ENCODE assay signal across 13 cellular contexts in the genomic region with DNA sequence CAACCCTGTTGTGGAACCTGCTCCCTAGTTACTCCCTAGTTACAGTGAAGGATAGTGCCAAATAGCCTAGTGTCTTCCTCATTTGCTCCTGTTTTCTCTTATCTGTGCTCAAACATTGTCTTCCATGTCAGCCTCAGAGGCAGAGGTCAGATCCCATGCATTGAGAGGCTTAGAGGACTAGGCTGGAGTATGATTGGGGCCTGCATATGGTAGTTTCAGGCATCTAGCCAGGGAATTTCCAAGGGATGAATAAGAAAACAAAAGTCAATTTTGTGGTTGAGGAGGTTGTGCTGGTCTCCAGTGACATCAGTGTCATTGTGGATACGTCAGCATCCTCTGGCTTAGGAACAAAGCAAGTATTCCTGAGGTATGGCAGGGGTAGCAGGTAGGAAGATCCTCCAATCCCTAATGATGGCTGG. TPM values are rescaled to one million over a fixed set of nuclear protein-coding genes. Genes with fewer than 3 reads are reported as not detected.
A peak's percentile ranks its signal among the peaks of the same experiment; 100 is the strongest.
DNase-seq lines count a peak whose midpoint lies in the region; ATAC-seq, FAIRE-seq and TF ChIP-seq lines count a peak whose summit lies in the region.
"Had no signal": no experiment of that assay in that cellular context is flagged by ENCODE, and none has a peak within 500 bp of the region (broad histone marks: within the 10 kb centered on the region; RNA-seq: fewer than 3 reads in every experiment).

No MANE protein-coding gene starts in this region.

- no peak overlapping the region for H3K14ac ChIP-seq in IMR-90 (replicated peaks; ENCODE audit: low read depth, low read length)

- H3K36me3 Mint-ChIP-seq in CD8-positive, alpha-beta memory T cell: peaks cover 35 to 52% (median 49%) of the 10 kb centered on the region in 3 donors
- H3K36me3 Mint-ChIP-seq in neural progenitor cell: peaks cover 26% of the 10 kb centered on the region

- H2AFZ ChIP-seq in IMR-90 (replicated peaks; ENCODE audit: low read length, poor library complexity): no peak overlapping the region
- H2AFZ ChIP-seq in K562 (ENCODE audit: low read depth, low read length): peak overlapping the region; percentile 25; the same call in 1 of the 2 replicates
- no peak overlapping the region for H2AFZ ChIP-seq in neural progenitor cell (replicated peaks)

- no TSS peak for BruUV-seq in IMR-90 (replicated peaks; lab: Mats Ljungman, UMichigan)
- no TSS peak for BruUV-seq in K562 (replicated peaks; lab: Mats Ljungman, UMichigan)

- H2BK20ac ChIP-seq in IMR-90 (ENCODE audit: low read depth, low read length): peak overlapping the region; percentile 40; the same call in 1 of the 2 replicates

- H3K4me2 ChIP-seq in IMR-90 (ENCODE audit: low read depth, low read length): no peak overlapping the region; the same call in 1 of the 2 replicates
- H3K4me2 ChIP-seq in K562 (ENCODE audit: insufficient read depth, low read length): peak overlapping the region; percentile 59
- H3K4me2 ChIP-seq in neural progenitor cell: no peak overlapping the region

- H4K20me1 ChIP-seq in IMR-90 (ENCODE audit: insufficient read depth, low read length): no peaks in the 10 kb centered on the region
- no peaks in the 10 kb centered on the region for H4K20me1 ChIP-seq in K562 (replicated peaks; ENCODE audit: control insufficient read depth, insufficient read depth, low read length)
- no peaks in the 10 kb centered on the region for H4K20me1 ChIP-seq in neural progenitor cell (ENCODE audit: low read depth)

- H3K9me3 ChIP-seq in CD8-positive, alpha-beta memory T cell (ENCODE audit: low read length): no peaks in the 10 kb centered on the region
- no peaks in the 10 kb centered on the region for H3K9me3 ChIP-seq in IMR-90 (ENCODE audit: control insufficient read depth, insufficient read depth, low read length)
- H3K9me3 ChIP-seq in K562 (replicated peaks; ENCODE audit: control insufficient read depth, insufficient read depth, low read depth, low read length): no peaks in the 10 kb centered on the region
- H3K9me3 ChIP-seq in neural progenitor cell (ENCODE audit: low read depth): peaks cover 7% of the 10 kb centered on the region
- no peaks in the 10 kb centered on the region for H3K9me3 ChIP-seq in ovary

- H3K79me1 ChIP-seq in IMR-90 (ENCODE audit: low read depth in 1 of 2, low read length in 2 of 2): no peaks in the 10 kb centered on the region

- no peak overlapping the region for H3K4me3 ChIP-seq in CD8-positive, alpha-beta memory T cell (ENCODE audit: low read length)
- H3K4me3 ChIP-seq in IMR-90 (ENCODE audit: insufficient read depth, low read depth, low read length): no peak overlapping the region
- no peak overlapping the region for H3K4me3 ChIP-seq in K562
- no peak overlapping the region for H3K4me3 ChIP-seq in neural progenitor cell
- no peak overlapping the region for H3K4me3 ChIP-seq in ovary
- H3K4me3 ChIP-seq: SJCRH30, upper lobe of left lung had no signal

- peak overlapping the region; percentile 5; the same call in 1 of the 2 replicates for H3K4ac ChIP-seq in IMR-90 (ENCODE audit: low read depth, low read length)

- H3K4me1 Mint-ChIP-seq in CD8-positive, alpha-beta memory T cell: no peaks in the 10 kb centered on the region
- no peaks in the 10 kb centered on the region for H3K4me1 Mint-ChIP-seq in neural progenitor cell

- CTCF ChIA-PET in CD8-positive, alpha-beta memory T cell (lab: Charles Lee): no interaction called here
- CTCF ChIA-PET in IMR-90 (lab: Yijun Ruan, JAX) (interaction anchor here (1.3 kb wide), 1 partner anchor 12 kb away, joined by 3 read pairs; no protein-coding TSS in a partner anchor), K562 (lab: Yijun Ruan, JAX; ENCODE audit: low intra/inter-chr PET ratio) (no interaction called here)

- 0 out of 2 replicates have a peak, but pooled peaks cover 4% of the 10 kb centered on the region for H3K9me1 ChIP-seq in IMR-90 (ENCODE audit: insufficient read depth, low read length)
- H3K9me1 ChIP-seq in K562 (ENCODE audit: control insufficient read depth, insufficient read depth, low read length): no peaks in the 10 kb centered on the region

- no peaks in the 10 kb centered on the region for H3F3A ChIP-seq in neural progenitor cell (ENCODE audit: low read depth)

- H4K91ac ChIP-seq in IMR-90 (ENCODE audit: insufficient read depth, low read depth, low read length): no peak overlapping the region

- no peaks in the 10 kb centered on the region for H3K27me3 Mint-ChIP-seq in CD8-positive, alpha-beta memory T cell
- no peaks in the 10 kb centered on the region for H3K27me3 Mint-ChIP-seq in neural progenitor cell (ENCODE audit: insufficient read depth, low read depth)
- H3K27me3 Mint-ChIP-seq: dendritic cell treated with granulocyte-macrophage colony-stimulating factor and Interleukin-4, amounts not matched to agents 40 ng/mL and 50 ng/mL, for 4 days had no signal

- intact Hi-C loops in IMR-90 (cut with micrococcal nuclease) (no loop called here), K562 (cut with micrococcal nuclease) (no loop called here), ovary (cut with DNase I) (no loop called here)

- 17% methylated on average over 1 of the region's 1 CpG; no CpG with 5 or more reads in 1 of the 2 experiments for WGBS in IMR-90 (ENCODE audit: extremely low coverage in 2 of 2, insufficient read length in 1 of 2), 2 experiments
- WGBS in K562 (ENCODE audit: insufficient coverage, low coverage, missing lambda C conversion rate): 25% methylated on average over 1 of the region's 1 CpG
- WGBS in ovary, 3 donors: 77 to 81% (median 81%) methylated on average over 1 of the region's 1 CpG

- TF ChIP-seq EP300 in K562 (IDR thresholded peaks at IDR 0.05; ENCODE audit: low read length) (peak; percentile 51; the same call in 1 of the 2 replicates), ovary (IDR thresholded peaks at IDR 0.05) (no peak)

- H3K18ac ChIP-seq in IMR-90 (ENCODE audit: low read depth, low read length): peak overlapping the region; percentile 38; the same call in 1 of the 2 replicates

- no peaks in the 10 kb centered on the region for H3K27me3 ChIP-seq in CD8-positive, alpha-beta memory T cell (ENCODE audit: insufficient read depth, low read length, poor library complexity, severe bottlenecking)
- no peaks in the 10 kb centered on the region for H3K27me3 ChIP-seq in IMR-90 (ENCODE audit: control insufficient read depth, insufficient read depth, low read length)
- H3K27me3 ChIP-seq in K562 (ENCODE audit: control insufficient read depth in 2 of 2, insufficient read depth in 2 of 2, low read length in 2 of 2): no peaks in the 10 kb centered on the region
- H3K27me3 ChIP-seq in neural progenitor cell: no peaks in the 10 kb centered on the region
- no peaks in the 10 kb centered on the region for H3K27me3 ChIP-seq in ovary
- H3K27me3 ChIP-seq: SJCRH30, upper lobe of left lung had no signal

- no peak overlapping the region for H2AK5ac ChIP-seq in IMR-90 (ENCODE audit: low read depth, low read length)

- no peak for DNase-seq in CD8-positive, alpha-beta memory T cell
- DNase-seq in IMR-90 (peak; percentile 95), K562 (ENCODE audit: extremely low read depth in 1 of 4, low spot score in 3 of 4) (peak; percentile 56 to 86 (median 65)), left lobe of liver (ENCODE audit: low spot score) (no peak), KG1 (lab: John Stamatoyannopoulos, UW) (no peak), neural progenitor cell (ENCODE audit: low spot score) (no peak), ovary (no peak)
- DNase-seq: NCI-H446, upper lobe of left lung had no signal

- ATAC-seq in IMR-90 (ENCODE audit: low read depth) (peak; percentile 84), K562 (peak; percentile 73), left lobe of liver (peak; percentile 31), GM21737 (IDR thresholded peaks at IDR 0.05; ENCODE audit: unreplicated experiment) (no peak)

- no peak for TF ChIP-seq CTCF in IMR-90 (conservative IDR thresholded peaks at IDR 0.05; ENCODE audit: low read depth, low read length)
- TF ChIP-seq CTCF in K562 (IDR thresholded peaks at IDR 0.05 in 2 of 3, conservative IDR thresholded peaks at IDR 0.05 in 1 of 3; ENCODE audit: insufficient read depth in 2 of 3, low read depth in 1 of 3, low read length in 3 of 3): no peak
- TF ChIP-seq CTCF in neural progenitor cell (IDR thresholded peaks at IDR 0.05): no peak
- no peak for TF ChIP-seq CTCF in ovary (IDR thresholded peaks at IDR 0.05)

- H3K79me2 ChIP-seq in K562 (ENCODE audit: control insufficient read depth, insufficient read depth, low read length): no peaks in the 10 kb centered on the region
- H3K79me2 ChIP-seq in neural progenitor cell (ENCODE audit: low read depth): no peaks in the 10 kb centered on the region

- no peak for TF ChIP-seq POLR2A in IMR-90 (IDR thresholded peaks at IDR 0.05; ENCODE audit: low read depth, low read length)
- no peak for TF ChIP-seq POLR2A in K562 (conservative IDR thresholded peaks at IDR 0.05)
- TF ChIP-seq POLR2A in ovary (IDR thresholded peaks at IDR 0.05): no peak

- no peak overlapping the region; the same call in 1 of the 2 replicates for H4K5ac ChIP-seq in IMR-90 (ENCODE audit: low read depth, low read length)

- in situ Hi-C loops in IMR-90 (cut with MboI; ENCODE audit: low sequenced_read_pairs): no loop called here
- in situ Hi-C loops in K562 (cut with MboI): no loop called here

- TF ChIP-seq RAD21 in IMR-90 (IDR thresholded peaks at IDR 0.05; ENCODE audit: low read length): no peak
- TF ChIP-seq RAD21 in K562 (CRISPR knock-in tag; conservative IDR thresholded peaks at IDR 0.05 in 1 of 2, IDR thresholded peaks at IDR 0.05 in 1 of 2): no peak

- H2AK9ac ChIP-seq in IMR-90 (replicated peaks; ENCODE audit: low read depth, low read length, poor library complexity): no peak overlapping the region

- H3K56ac ChIP-seq in IMR-90 (ENCODE audit: extremely low read depth, insufficient read depth, low read length): no peak overlapping the region

- H3K23ac ChIP-seq in IMR-90 (ENCODE audit: low read depth, low read length): no peak overlapping the region

- peak overlapping the region; percentile 56 for H3K27ac ChIP-seq in CD8-positive, alpha-beta memory T cell (ENCODE audit: low read depth, low read length)
- H3K27ac ChIP-seq in IMR-90 (ENCODE audit: insufficient read depth, low read length) (no peak overlapping the region), K562 (ENCODE audit: extremely low read depth, low read depth, low read length) (peak overlapping the region; percentile 66), neural progenitor cell (no peak overlapping the region), ovary (no peak overlapping the region)
- H3K27ac ChIP-seq: SJCRH30, upper lobe of left lung had no signal

- POLR2A ChIA-PET in CD8-positive, alpha-beta memory T cell (lab: Charles Lee): no interaction called here
- POLR2A ChIA-PET in IMR-90 (lab: Charles Lee; ENCODE audit: unreplicated experiment): no interaction called here
- POLR2A ChIA-PET in K562 (lab: Yijun Ruan, JAX): no interaction called here

- peaks cover 27% of the 10 kb centered on the region for H3K36me3 ChIP-seq in CD8-positive, alpha-beta memory T cell (ENCODE audit: insufficient read depth, low read length)
- H3K36me3 ChIP-seq in IMR-90 (ENCODE audit: control insufficient read depth, insufficient read depth, low read length) (peaks cover 8% of the 10 kb centered on the region), K562 (ENCODE audit: control insufficient read depth, insufficient read depth, low read length) (peaks cover 26% of the 10 kb centered on the region), neural progenitor cell (peaks cover 5% of the 10 kb centered on the region), ovary (no peaks in the 10 kb centered on the region)

- no peak overlapping the region for H2BK15ac ChIP-seq in IMR-90 (ENCODE audit: low read depth, low read length)

- peak overlapping the region; percentile 27 for H2BK5ac ChIP-seq in IMR-90 (ENCODE audit: low read depth, low read length, poor library complexity, severe bottlenecking)

- no peak overlapping the region; the same call in 1 of the 2 replicates for H2BK120ac ChIP-seq in IMR-90 (ENCODE audit: low read depth, low read length)

- H3K9ac ChIP-seq in IMR-90 (ENCODE audit: low read depth, low read length) (no peak overlapping the region), K562 (ENCODE audit: insufficient read depth in 1 of 2, low read depth in 2 of 2, low read length in 2 of 2) (peak overlapping the region in 1 of 2 experiments; percentile 17; a peak in 1 of 4 replicates), neural progenitor cell (no peak overlapping the region)

- no peak overlapping the region for H4K8ac ChIP-seq in IMR-90 (ENCODE audit: low read depth in 2 of 2, low read length in 2 of 2)

- dilution Hi-C loops in IMR-90 (cut with HindIII; ENCODE audit: low sequenced_read_pairs, unreplicated experiment): no loop called here

- H3K4me1 ChIP-seq in CD8-positive, alpha-beta memory T cell (ENCODE audit: insufficient read depth, low read length): no peaks in the 10 kb centered on the region
- H3K4me1 ChIP-seq in IMR-90 (ENCODE audit: control insufficient read depth, insufficient read depth, low read length): peaks cover 5% of the 10 kb centered on the region; the same call in 1 of the 2 replicates
- H3K4me1 ChIP-seq in K562 (replicated peaks in 1 of 2; ENCODE audit: control insufficient read depth in 2 of 2, insufficient read depth in 2 of 2, low read length in 2 of 2): peaks cover 4 to 17% of the 10 kb centered on the region in 2 experiments; a peak in 4 of 5 replicates
- H3K4me1 ChIP-seq in neural progenitor cell: no peaks in the 10 kb centered on the region
- no peaks in the 10 kb centered on the region for H3K4me1 ChIP-seq in ovary (ENCODE audit: insufficient read depth)
- H3K4me1 ChIP-seq: SJCRH30, upper lobe of left lung had no signal

- peaks cover 4 to 12% (median 7%) of the 10 kb centered on the region in 5 donors for H3K9me3 Mint-ChIP-seq in CD8-positive, alpha-beta memory T cell
- peaks cover 15% of the 10 kb centered on the region for H3K9me3 Mint-ChIP-seq in neural progenitor cell

- H3K4me3 Mint-ChIP-seq in CD8-positive, alpha-beta memory T cell: no peak overlapping the region
- H3K4me3 Mint-ChIP-seq in neural progenitor cell: no peak overlapping the region
- H3K4me3 Mint-ChIP-seq: dendritic cell treated with granulocyte-macrophage colony-stimulating factor and Interleukin-4, amounts not matched to agents 40 ng/mL and 50 ng/mL, for 4 days had no signal

- FAIRE-seq in K562 (lab: Jason Lieb, UNC): peak; percentile 95
- FAIRE-seq: D721Med had no signal

- peak overlapping the region in 1 of 8 donors; percentile 2 for H3K27ac Mint-ChIP-seq in CD8-positive, alpha-beta memory T cell
- no peak overlapping the region for H3K27ac Mint-ChIP-seq in neural progenitor cell
- H3K27ac Mint-ChIP-seq: dendritic cell treated with granulocyte-macrophage colony-stimulating factor and Interleukin-4, amounts not matched to agents 40 ng/mL and 50 ng/mL, for 4 days had no signal

RNA-seq across cellular contexts. Expression of a gene that starts 9.4 kb away (rescaled TPM):
- total RNA-seq in CD8-positive, alpha-beta memory T cell: 1 to 10 TPM; 4.8 to 5.0 TPM
- polyA plus RNA-seq in CD8-positive, alpha-beta memory T cell: 6.6 TPM
- 5.8 and 6.5 TPM in 2 replicates for total RNA-seq in IMR-90 (2012; rRNA removed)
- 0.57 and 1.6 TPM in 2 replicates for polyA plus RNA-seq in IMR-90 (2012; rRNA removed)
- 0.15 and 0.24 TPM in 2 replicates for polyA plus RNA-seq in IMR-90 (2012; cell fraction: cytosol; rRNA removed)
- 0.29 and 3.6 TPM in 2 replicates for polyA plus RNA-seq in IMR-90 (2012; cell fraction: nucleus; rRNA removed; ENCODE audit: low replicate concordance)
- total RNA-seq in K562 (2011; cell fraction: chromatin; rRNA removed; ENCODE audit: low replicate concordance): 9.2 and 22.4 TPM in 2 replicates
- total RNA-seq in K562 (2011; cell fraction: nucleolus; rRNA removed): 2.3 and 9.7 TPM in 2 replicates
- 8.6 and 9.7 TPM in 2 replicates for total RNA-seq in K562 (2011; cell fraction: nucleoplasm; rRNA removed)
- total RNA-seq in K562 (2014; rRNA removed): 1.1 and 2.2 TPM in 2 replicates
- total RNA-seq in K562 (2014; rRNA removed; fragmentation: Illumina TruSeq; extraction: Trizol): 5.1 and 5.3 TPM in 2 replicates
- 3.0 and 4.3 TPM in 2 replicates for total RNA-seq in K562 (2015; rRNA removed; fragmentation: Illumina TruSeq; extraction: Trizol)
- total RNA-seq in K562 (2021): 3.5 and 3.6 TPM in 2 replicates
- 2.7 and 3.0 TPM in 2 replicates for polyA plus RNA-seq in K562 (2011; rRNA removed)
- 0.74 and 0.91 TPM in 2 replicates for polyA plus RNA-seq in K562 (2011; cell fraction: cytosol; rRNA removed)
- polyA plus RNA-seq in K562 (2011; cell fraction: nucleus; rRNA removed): 2.4 and 2.9 TPM in 2 replicates
- 1.4 and 1.6 TPM in 2 replicates for polyA plus RNA-seq in K562 (2012)
- 1.4 and 2.2 TPM in 2 replicates for polyA plus RNA-seq in K562 (2014; fragmentation: Illumina TruSeq; extraction: Trizol)
- 1 to 10 TPM; 1.7 to 2.2 TPM for polyA plus RNA-seq in K562 (2014; fragmentation: Nextera tagmentation; extraction: Ambion mirVana)
- 0.73 and 2.4 TPM in 2 replicates for polyA plus RNA-seq in K562 (2014; rRNA removed)
- 8.3 and 15.2 TPM in 2 replicates for polyA minus RNA-seq in K562 (2011; rRNA and poly(A)+ RNA removed)
- polyA minus RNA-seq in K562 (2011; cell fraction: cytosol; rRNA and poly(A)+ RNA removed): 3.0 and 3.1 TPM in 2 replicates
- 5.8 and 11.4 TPM in 2 replicates for polyA minus RNA-seq in K562 (2011; cell fraction: nucleus; rRNA and poly(A)+ RNA removed)
- total RNA-seq in left lobe of liver: 4.7 TPM
- 5.0 and 8.2 TPM in 2 replicates for total RNA-seq in neural progenitor cell (ENCODE audit: low replicate concordance)
- total RNA-seq in ovary: 10 to 100 TPM in 2 of 7 donors, 1 to 10 TPM in 5; 4.9 to 11.1 (median 7.7) TPM
- 1 to 10 TPM; 2.9 to 5.4 TPM for polyA plus RNA-seq in ovary

RNA-seq across cellular contexts. Expression of a gene that starts 35.3 kb away (rescaled TPM):
- 100 to 1,000 TPM; 170 to 179 TPM for total RNA-seq in CD8-positive, alpha-beta memory T cell
- 114 TPM for polyA plus RNA-seq in CD8-positive, alpha-beta memory T cell
- 213 and 216 TPM in 2 replicates for total RNA-seq in IMR-90 (2012; rRNA removed)
- 148 and 158 TPM in 2 replicates for polyA plus RNA-seq in IMR-90 (2012; rRNA removed)
- polyA plus RNA-seq in IMR-90 (2012; cell fraction: cytosol; rRNA removed): 133 and 153 TPM in 2 replicates
- polyA plus RNA-seq in IMR-90 (2012; cell fraction: nucleus; rRNA removed; ENCODE audit: low replicate concordance): 114 and 174 TPM in 2 replicates
- 46.0 and 82.3 TPM in 2 replicates for total RNA-seq in K562 (2011; cell fraction: chromatin; rRNA removed; ENCODE audit: low replicate concordance)
- total RNA-seq in K562 (2011; cell fraction: nucleolus; rRNA removed): 49.2 and 65.9 TPM in 2 replicates
- total RNA-seq in K562 (2011; cell fraction: nucleoplasm; rRNA removed): 40.1 and 50.1 TPM in 2 replicates
- 142 and 187 TPM in 2 replicates for total RNA-seq in K562 (2014; rRNA removed)
- total RNA-seq in K562 (2014; rRNA removed; fragmentation: Illumina TruSeq; extraction: Trizol): 104 and 115 TPM in 2 replicates
- total RNA-seq in K562 (2015; rRNA removed; fragmentation: Illumina TruSeq; extraction: Trizol): 139 and 143 TPM in 2 replicates
- total RNA-seq in K562 (2021): 146 and 150 TPM in 2 replicates
- polyA plus RNA-seq in K562 (2011; rRNA removed): 45.9 and 69.6 TPM in 2 replicates
- polyA plus RNA-seq in K562 (2011; cell fraction: cytosol; rRNA removed): 53.9 and 128 TPM in 2 replicates
- 93.8 and 118 TPM in 2 replicates for polyA plus RNA-seq in K562 (2011; cell fraction: nucleus; rRNA removed)
- 138 and 171 TPM in 2 replicates for polyA plus RNA-seq in K562 (2012)
- 171 and 192 TPM in 2 replicates for polyA plus RNA-seq in K562 (2014; fragmentation: Illumina TruSeq; extraction: Trizol)
- 100 to 1,000 TPM; 380 to 475 TPM for polyA plus RNA-seq in K562 (2014; fragmentation: Nextera tagmentation; extraction: Ambion mirVana)
- polyA plus RNA-seq in K562 (2014; rRNA removed): 97.0 and 102 TPM in 2 replicates
- 26.7 and 28.2 TPM in 2 replicates for polyA minus RNA-seq in K562 (2011; rRNA and poly(A)+ RNA removed)
- 57.7 and 66.1 TPM in 2 replicates for polyA minus RNA-seq in K562 (2011; cell fraction: cytosol; rRNA and poly(A)+ RNA removed)
- polyA minus RNA-seq in K562 (2011; cell fraction: nucleus; rRNA and poly(A)+ RNA removed): 21.8 and 31.1 TPM in 2 replicates
- total RNA-seq in left lobe of liver: 47.9 TPM
- 68.7 and 85.1 TPM in 2 replicates for total RNA-seq in neural progenitor cell (ENCODE audit: low replicate concordance)
- 10 to 100 TPM; 39.3 to 73.5 (median 57.5) TPM for total RNA-seq in ovary
- 10 to 100 TPM; 44.8 to 57.0 TPM for polyA plus RNA-seq in ovary

RNA-seq across cellular contexts. Expression of a gene that starts 49.7 kb away (rescaled TPM):
- 10 to 100 TPM; 16.8 to 21.3 TPM for total RNA-seq in CD8-positive, alpha-beta memory T cell
- polyA plus RNA-seq in CD8-positive, alpha-beta memory T cell: 12.0 TPM
- total RNA-seq in IMR-90 (2012; rRNA removed) (14.7 and 19.9 TPM in 2 replicates), K562 (2014; rRNA removed) (3.9 and 8.8 TPM in 2 replicates), K562 (2014; rRNA removed; fragmentation: Illumina TruSeq; extraction: Trizol) (18.4 and 19.4 TPM in 2 replicates), K562 (2015; rRNA removed; fragmentation: Illumina TruSeq; extraction: Trizol) (7.8 and 9.7 TPM in 2 replicates), K562 (2021) (10.9 and 11.2 TPM in 2 replicates), left lobe of liver (7.0 TPM), neural progenitor cell (ENCODE audit: low replicate concordance) (20.3 and 30.5 TPM in 2 replicates), ovary (10 to 100 TPM; 22.7 to 36.1 (median 25.9) TPM)
- polyA plus RNA-seq in IMR-90 (2012; rRNA removed) (3.7 and 4.6 TPM in 2 replicates), K562 (2011; rRNA removed) (4.4 and 6.0 TPM in 2 replicates), K562 (2014; fragmentation: Illumina TruSeq; extraction: Trizol) (10.5 and 10.9 TPM in 2 replicates), K562 (2014; fragmentation: Nextera tagmentation; extraction: Ambion mirVana) (1 to 10 TPM; 3.9 to 4.0 TPM), K562 (2014; rRNA removed) (6.5 and 9.5 TPM in 2 replicates), ovary (10 to 100 TPM in 1 of 2 donors, 1 to 10 TPM in 1; 5.4 to 13.9 TPM)
- polyA plus RNA-seq in IMR-90 (2012; cell fraction: cytosol; rRNA removed): 0.31 and 0.63 TPM in 2 replicates
- polyA plus RNA-seq in IMR-90 (2012; cell fraction: nucleus; rRNA removed; ENCODE audit: low replicate concordance): 1.0 and 8.5 TPM in 2 replicates
- 39.6 and 67.1 TPM in 2 replicates for total RNA-seq in K562 (2011; cell fraction: chromatin; rRNA removed; ENCODE audit: low replicate concordance)
- total RNA-seq in K562 (2011; cell fraction: nucleolus; rRNA removed): 14.7 and 24.7 TPM in 2 replicates
- total RNA-seq in K562 (2011; cell fraction: nucleoplasm; rRNA removed): 19.2 and 30.7 TPM in 2 replicates
- 0.48 and 1.5 TPM in 2 replicates for polyA plus RNA-seq in K562 (2011; cell fraction: cytosol; rRNA removed)
- polyA plus RNA-seq in K562 (2011; cell fraction: nucleus; rRNA removed): 10.9 and 12.0 TPM in 2 replicates
- polyA plus RNA-seq in K562 (2012): 7.7 and 8.6 TPM in 2 replicates
- 11.4 and 21.7 TPM in 2 replicates for polyA minus RNA-seq in K562 (2011; rRNA and poly(A)+ RNA removed)
- polyA minus RNA-seq in K562 (2011; cell fraction: cytosol; rRNA and poly(A)+ RNA removed): 1.2 and 2.3 TPM in 2 replicates
- 11.4 and 22.7 TPM in 2 replicates for polyA minus RNA-seq in K562 (2011; cell fraction: nucleus; rRNA and poly(A)+ RNA removed)

Comparison
In these comparisons a context has a peak if more than half of its experiments do, and no peak if none do; other contexts are left out.
1. DNase-seq: peak in IMR-90 (single experiment) and K562 (4 of 4); none in CD8-positive, alpha-beta memory T cell (0 of 5), left lobe of liver (single experiment), KG1 (single experiment), neural progenitor cell (single experiment) and ovary (0 of 5).
2. H3K27ac ChIP-seq: peak in CD8-positive, alpha-beta memory T cell (single experiment) and K562 (single experiment); none in IMR-90 (single experiment), neural progenitor cell (single experiment) and ovary (0 of 2).